11 cellular contexts compared by ENCODE assay signal in genomic region chr7:23467281-23467680, GRCh38. TPM values are rescaled to one million over a fixed set of nuclear protein-coding genes. Genes with fewer than 3 reads are reported as not detected.
DNase-seq lines count a peak whose midpoint lies in the region; ATAC-seq and TF ChIP-seq lines count a peak whose summit lies in the region.
"Had no signal": no experiment of that assay in that cellular context is flagged by ENCODE, and none has a peak within 500 bp of the region (broad histone marks: within the 10 kb centered on the region; RNA-seq: fewer than 3 reads in every experiment).

No MANE protein-coding gene starts in this region.

- peaks cover 19% of the 10 kb centered on the region for H3K36me3 Mint-ChIP-seq in brain
- H3K36me3 Mint-ChIP-seq in natural killer cell treated with Interleukin-12 subunit alpha and Interleukin-12 subunit beta and Interleukin-15 and Interleukin-18, amount 100 ng/mL, for 72 hours: peaks cover 5% of the 10 kb centered on the region

- no peaks in the 10 kb centered on the region for H3K9me3 ChIP-seq in MG63
- H3K9me3 ChIP-seq: pancreas had no signal

- peaks cover 55% of the 10 kb centered on the region for H3K36me3 ChIP-seq in MG63
- H3K36me3 ChIP-seq: pancreas had no signal

- peaks cover 22% of the 10 kb centered on the region for H3K27me3 Mint-ChIP-seq in brain
- H3K27me3 Mint-ChIP-seq in natural killer cell treated with Interleukin-12 subunit alpha and Interleukin-12 subunit beta and Interleukin-15 and Interleukin-18, amount 100 ng/mL, for 72 hours: peaks cover 46 to 74% of the 10 kb centered on the region in 2 donors

- peaks cover 0 to 2% (median 0%) of the 10 kb centered on the region in 5 experiments for H3K9me3 Mint-ChIP-seq in brain
- no peaks in the 10 kb centered on the region for H3K9me3 Mint-ChIP-seq in natural killer cell treated with Interleukin-12 subunit alpha and Interleukin-12 subunit beta and Interleukin-15 and Interleukin-18, amount 100 ng/mL, for 72 hours
- H3K9me3 Mint-ChIP-seq: activated CD4-positive, alpha-beta memory T cell treated with anti-CD3 and anti-CD28 coated beads, Interleukin-2, amount 10 ng/mL, durations not matched to agents 7 days and 5 days had no signal

- H3K4me3 ChIP-seq in GM12864 (ENCODE audit: low read depth, low read length) (peak overlapping the region; percentile 91), MG63 (peak overlapping the region; percentile 65)
- H3K4me3 ChIP-seq: pancreas had no signal

- no peaks in the 10 kb centered on the region for H3K27me3 ChIP-seq in MG63

- TF ChIP-seq CTCF in GM12864 (IDR thresholded peaks at IDR 0.05; ENCODE audit: low read depth, low read length, missing control alignments): no peak
- TF ChIP-seq CTCF in brain (conservative IDR thresholded peaks at IDR 0.05): no peak

- DNase-seq in GM12864 (ENCODE audit: low read depth): no peak
- DNase-seq in MG63: no peak
- DNase-seq in natural killer cell treated with Interleukin-12 subunit alpha and Interleukin-12 subunit beta and Interleukin-15 and Interleukin-18, amount 100 ng/mL, for 72 hours (ENCODE audit: low spot score): no peak
- DNase-seq in MV-4-11 (lab: John Stamatoyannopoulos, UW): no peak
- no peak for DNase-seq in SW 1271 (lab: John Stamatoyannopoulos, UW)
- DNase-seq in Right ventricle myocardium inferior (ENCODE audit: missing footprints): no peak
- no peak for DNase-seq in DMS53 treated with DMSO at 0.1 percent for 48 hours (lab: John Stamatoyannopoulos, UW; ENCODE audit: unreplicated experiment)
- DNase-seq: activated CD4-positive, alpha-beta memory T cell treated with anti-CD3 and anti-CD28 coated beads, Interleukin-2, amount 10 ng/mL, durations not matched to agents 7 days and 5 days; NCI-H2227 treated with DMSO at 0.1 percent for 48 hours; pancreas had no signal

- intact Hi-C loops in Right ventricle myocardium inferior (cut with DNase I): no loop called here

- H3K27ac Mint-ChIP-seq in brain: peak overlapping the region; percentile 96 to 99 (median 96)
- no peak overlapping the region for H3K27ac Mint-ChIP-seq in natural killer cell treated with Interleukin-12 subunit alpha and Interleukin-12 subunit beta and Interleukin-15 and Interleukin-18, amount 100 ng/mL, for 72 hours
- H3K27ac Mint-ChIP-seq: activated CD4-positive, alpha-beta memory T cell treated with anti-CD3 and anti-CD28 coated beads, Interleukin-2, amount 10 ng/mL, durations not matched to agents 7 days and 5 days had no signal

- H3K4me1 Mint-ChIP-seq in brain: peaks cover 59% of the 10 kb centered on the region
- peaks cover 24 to 27% of the 10 kb centered on the region in 2 donors for H3K4me1 Mint-ChIP-seq in natural killer cell treated with Interleukin-12 subunit alpha and Interleukin-12 subunit beta and Interleukin-15 and Interleukin-18, amount 100 ng/mL, for 72 hours (ENCODE audit: low read depth in 2 of 2)

- no peak for ATAC-seq in natural killer cell treated with Interleukin-12 subunit alpha and Interleukin-12 subunit beta and Interleukin-15 and Interleukin-18, amount 100 ng/mL, for 72 hours
- no peak for ATAC-seq in Right ventricle myocardium inferior

- H3K4me3 Mint-ChIP-seq in brain: peak overlapping the region; percentile 94 to 100 (median 96)
- peak overlapping the region; percentile 76 for H3K4me3 Mint-ChIP-seq in natural killer cell treated with Interleukin-12 subunit alpha and Interleukin-12 subunit beta and Interleukin-15 and Interleukin-18, amount 100 ng/mL, for 72 hours

RNA-seq across cellular contexts. Expression of gene IGF2BP3, which starts 3.0 kb away (rescaled TPM):
- 51.8 and 80.7 TPM in 2 replicates for total RNA-seq in MG63 (2014; rRNA removed; shearing (Covaris generic); ENCODE audit: low replicate concordance)
- not detected for polyA plus RNA-seq in brain (ENCODE audit: insufficient read depth, low read depth, low replicate concordance)
- total RNA-seq in natural killer cell treated with Interleukin-12 subunit alpha and Interleukin-12 subunit beta and Interleukin-15 and Interleukin-18, amount 100 ng/mL, for 72 hours: under 1 TPM; 0.31 to 0.95 TPM
- total RNA-seq in Right ventricle myocardium inferior: not detected

Comparison
In these comparisons a context has a peak if more than half of its experiments do, and no peak if none do; other contexts are left out.
1. H3K27ac Mint-ChIP-seq: peak in brain (5 of 5); none in natural killer cell treated with Interleukin-12 subunit alpha and Interleukin-12 subunit beta and Interleukin-15 and Interleukin-18, amount 100 ng/mL, for 72 hours (0 of 2).
2. RNA of gene IGF2BP3, which starts 3.0 kb away (total RNA-seq): 51.8 to 80.7 TPM in MG63; 0.31 to 0.95 TPM in natural killer cell treated with Interleukin-12 subunit alpha and Interleukin-12 subunit beta and Interleukin-15 and Interleukin-18, amount 100 ng/mL, for 72 hours and not detected in Right ventricle myocardium inferior (single experiment); every median in the first group is over 10 times any median in the second.